26 cellular contexts compared by ENCODE assay signal in genomic region chr2:26892916-26893524, GRCh38. TPM values are rescaled to one million over a fixed set of nuclear protein-coding genes. Genes with fewer than 3 reads are reported as not detected.
A peak's percentile ranks its signal among the peaks of the same experiment; 100 is the strongest.
DNase-seq lines count a peak whose midpoint lies in the region; ATAC-seq and TF ChIP-seq lines count a peak whose summit lies in the region.
"Had no signal": no experiment of that assay in that cellular context is flagged by ENCODE, and none has a peak within 500 bp of the region (broad histone marks: within the 10 kb centered on the region; RNA-seq: fewer than 3 reads in every experiment).

No MANE protein-coding gene starts in this region.

- no peak overlapping the region for H3K27ac Mint-ChIP-seq in osteocyte (ENCODE audit: unreplicated experiment)
- H3K27ac Mint-ChIP-seq in activated naive CD8-positive, alpha-beta T cell treated with anti-CD3 and anti-CD28 coated beads, Interleukin-2, amount 50 U/mL, for 24 hours: no peak overlapping the region
- H3K27ac Mint-ChIP-seq: activated CD4-positive, alpha-beta memory T cell treated with anti-CD3 and anti-CD28 coated beads, Interleukin-2, amount 10 ng/mL, durations not matched to agents 7 days and 5 days; H9; naive thymus-derived CD8-positive, alpha-beta T cell; stimulated activated memory B cell treated with anti-CD40 and anti-IgM and Interleukin-4, amounts not matched to agents 10 μg/mL and 1 μg/mL and 100 μg/mL, for 72 hours had no signal

- peaks cover 11% of the 10 kb centered on the region for H3K9me3 Mint-ChIP-seq in osteocyte (ENCODE audit: unreplicated experiment)
- H3K9me3 Mint-ChIP-seq in activated naive CD8-positive, alpha-beta T cell treated with anti-CD3 and anti-CD28 coated beads, Interleukin-2, amount 50 U/mL, for 24 hours: no peaks in the 10 kb centered on the region
- H3K9me3 Mint-ChIP-seq: activated CD4-positive, alpha-beta memory T cell treated with anti-CD3 and anti-CD28 coated beads, Interleukin-2, amount 10 ng/mL, durations not matched to agents 7 days and 5 days; H9; stimulated activated memory B cell treated with anti-CD40 and anti-IgM and Interleukin-4, amounts not matched to agents 10 μg/mL and 1 μg/mL and 100 μg/mL, for 72 hours had no signal

- H3K27me3 Mint-ChIP-seq in osteocyte (ENCODE audit: unreplicated experiment): peaks cover 56% of the 10 kb centered on the region
- peaks cover 11% of the 10 kb centered on the region for H3K27me3 Mint-ChIP-seq in activated naive CD8-positive, alpha-beta T cell treated with anti-CD3 and anti-CD28 coated beads, Interleukin-2, amount 50 U/mL, for 24 hours

- DNase-seq in NCI-H82 (lab: John Stamatoyannopoulos, UW) (peak; percentile 50), NCI-H82 treated with DMSO at 0.1 percent for 48 hours (lab: John Stamatoyannopoulos, UW; ENCODE audit: unreplicated experiment) (no peak), NCI-H1694 (lab: John Stamatoyannopoulos, UW) (peak; percentile 31), SK-N-DZ (ENCODE audit: low spot score) (peak; percentile 12), osteocyte (ENCODE audit: extremely low spot score, unreplicated experiment) (peak; percentile 62), A172 (ENCODE audit: low spot score) (no peak)
- DNase-seq in activated naive CD4-positive, alpha-beta T cell (lab: John Stamatoyannopoulos, UW): no peak
- DNase-seq in activated naive CD8-positive, alpha-beta T cell treated with anti-CD3 and anti-CD28 coated beads, Interleukin-2, amount 50 U/mL, for 24 hours: no peak
- DNase-seq: activated CD4-positive, alpha-beta memory T cell treated with anti-CD3 and anti-CD28 coated beads, Interleukin-2, amount 10 ng/mL, durations not matched to agents 7 days and 5 days; Caco-2; foreskin fibroblast; H9; hypothalamus; left lung; naive thymus-derived CD8-positive, alpha-beta T cell; NCI-H1092; NK-92 treated with Interleukin-12 subunit alpha and Interleukin-12 subunit beta, amount 100 ng/mL, for 24 hours; PC-9; SHP77 treated with DMSO at 0.1 percent for 48 hours; stimulated activated CD4-positive, alpha-beta T cell treated with anti-CD3 and anti-CD28 coated beads, Interleukin-4, amount 100 ng/mL, for 1 hour; testis; uterus had no signal

- TF ChIP-seq CTCF in osteocyte (IDR thresholded peaks at IDR 0.05): no peak

- no peak overlapping the region for H3K4me3 Mint-ChIP-seq in osteocyte (ENCODE audit: unreplicated experiment)
- no peak overlapping the region for H3K4me3 Mint-ChIP-seq in activated naive CD8-positive, alpha-beta T cell treated with anti-CD3 and anti-CD28 coated beads, Interleukin-2, amount 50 U/mL, for 24 hours
- H3K4me3 Mint-ChIP-seq: activated CD4-positive, alpha-beta memory T cell treated with anti-CD3 and anti-CD28 coated beads, Interleukin-2, amount 10 ng/mL, durations not matched to agents 7 days and 5 days; H9; naive thymus-derived CD8-positive, alpha-beta T cell; stimulated activated memory B cell treated with anti-CD40 and anti-IgM and Interleukin-4, amounts not matched to agents 10 μg/mL and 1 μg/mL and 100 μg/mL, for 72 hours had no signal

- no peaks in the 10 kb centered on the region for H3K36me3 Mint-ChIP-seq in osteocyte (ENCODE audit: unreplicated experiment)
- no peaks in the 10 kb centered on the region for H3K36me3 Mint-ChIP-seq in activated naive CD8-positive, alpha-beta T cell treated with anti-CD3 and anti-CD28 coated beads, Interleukin-2, amount 50 U/mL, for 24 hours (ENCODE audit: low read depth)
- H3K36me3 Mint-ChIP-seq: naive thymus-derived CD8-positive, alpha-beta T cell; stimulated activated memory B cell treated with anti-CD40 and anti-IgM and Interleukin-4, amounts not matched to agents 10 μg/mL and 1 μg/mL and 100 μg/mL, for 72 hours had no signal

- no peak for ATAC-seq in activated naive CD8-positive, alpha-beta T cell treated with anti-CD3 and anti-CD28 coated beads, Interleukin-2, amount 50 U/mL, for 24 hours
- ATAC-seq: activated CD4-positive, CD25-positive, alpha-beta regulatory T cell treated with anti-CD3 and anti-CD28 coated beads, Interleukin-2, amount 50 U/mL, for 24 hours; left lung; naive thymus-derived CD8-positive, alpha-beta T cell; stimulated activated memory B cell treated with anti-CD40 and anti-IgM and Interleukin-4, amounts not matched to agents 10 μg/mL and 1 μg/mL and 100 μg/mL, for 72 hours had no signal

- H3K4me1 Mint-ChIP-seq in osteocyte (ENCODE audit: unreplicated experiment): no peaks in the 10 kb centered on the region
- H3K4me1 Mint-ChIP-seq in activated naive CD8-positive, alpha-beta T cell treated with anti-CD3 and anti-CD28 coated beads, Interleukin-2, amount 50 U/mL, for 24 hours: no peaks in the 10 kb centered on the region
- H3K4me1 Mint-ChIP-seq: activated CD4-positive, alpha-beta memory T cell treated with anti-CD3 and anti-CD28 coated beads, Interleukin-2, amount 10 ng/mL, durations not matched to agents 7 days and 5 days had no signal

RNA-seq across cellular contexts. Expression of gene DPYSL5, which starts 45.1 kb away (rescaled TPM):
- polyA plus RNA-seq in SK-N-DZ (2014; cell fraction: cytosol; rRNA removed): 69.5 and 70.8 TPM in 2 replicates
- polyA plus RNA-seq in SK-N-DZ (2014; cell fraction: nucleus; rRNA removed): 22.0 and 26.5 TPM in 2 replicates
- 0.11 TPM in 1 of 2 replicates, not detected in the other for total RNA-seq in osteocyte
- 8.4 and 9.1 TPM in 2 replicates for total RNA-seq in A172 (2014; rRNA removed; shearing (Covaris generic))
- total RNA-seq: activated CD4-positive, alpha-beta memory T cell treated with anti-CD3 and anti-CD28 coated beads, Interleukin-2, amount 10 ng/mL, durations not matched to agents 7 days and 5 days; left lung; LHCN-M2; naive thymus-derived CD8-positive, alpha-beta T cell; osteoblast; PC-9 had no signal
- polyA plus RNA-seq: naive thymus-derived CD8-positive, alpha-beta T cell had no signal

Comparison
In these comparisons a context has a peak if more than half of its experiments do, and no peak if none do; other contexts are left out.
1. DNase-seq: peak in NCI-H82 (single experiment), NCI-H1694 (single experiment), SK-N-DZ (single experiment) and osteocyte (single experiment); none in NCI-H82 treated with DMSO at 0.1 percent for 48 hours (single experiment), activated naive CD4-positive, alpha-beta T cell (0 of 4), A172 (single experiment) and activated naive CD8-positive, alpha-beta T cell treated with anti-CD3 and anti-CD28 coated beads, Interleukin-2, amount 50 U/mL, for 24 hours (single experiment).